ENCODE assay signal across 28 cellular contexts in the genomic region with DNA sequence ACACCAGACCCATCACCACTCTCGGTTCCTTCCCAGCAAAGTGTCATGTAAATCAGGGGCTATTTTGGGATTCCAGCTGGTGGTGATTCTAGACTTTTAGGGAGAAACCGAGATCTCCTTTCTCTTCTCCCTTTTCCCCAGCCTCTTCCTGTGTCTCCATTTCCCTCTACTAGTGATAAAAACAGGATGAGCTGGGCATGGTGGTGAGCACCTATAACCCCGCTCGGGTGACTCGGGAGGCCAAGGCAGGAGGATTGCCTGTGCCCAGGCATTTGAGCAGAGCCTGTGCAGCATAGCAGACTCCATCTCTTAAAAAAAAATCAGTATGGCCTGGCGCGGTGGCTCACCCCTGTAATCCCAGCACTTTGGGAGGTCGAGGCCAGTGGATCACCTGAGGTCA. TPM values are rescaled to one million over a fixed set of nuclear protein-coding genes. Genes with fewer than 3 reads are reported as not detected.
A peak's percentile ranks its signal among the peaks of the same experiment; 100 is the strongest.
DNase-seq lines count a peak whose midpoint lies in the region; ATAC-seq and TF ChIP-seq lines count a peak whose summit lies in the region.
"Had no signal": no experiment of that assay in that cellular context is flagged by ENCODE, and none has a peak within 500 bp of the region (broad histone marks: within the 10 kb centered on the region; RNA-seq: fewer than 3 reads in every experiment).

No MANE protein-coding gene starts in this region.

- no peaks in the 10 kb centered on the region for H3K9me2 ChIP-seq in MM.1S (replicated peaks; ENCODE audit: insufficient read depth, low read length)

- H4K20me1 ChIP-seq in MM.1S (ENCODE audit: insufficient read depth, low read length), result no peaks in the 10 kb centered on the region

- H3K36me3 ChIP-seq in MM.1S (replicated peaks; ENCODE audit: insufficient read depth, low read length), result no peaks in the 10 kb centered on the region
- H3K36me3 ChIP-seq: lower lobe of right lung, WERI-Rb-1 had no signal

- no peak overlapping the region for H3K4me3 ChIP-seq in MM.1S (ENCODE audit: low read length)
- H3K4me3 ChIP-seq: lower lobe of right lung, PC-9 had no signal

- H2AFZ ChIP-seq in MM.1S (ENCODE audit: low read length), result no peak overlapping the region
- H2AFZ ChIP-seq: PC-9 had no signal

- no peak for ATAC-seq in activated naive CD4-positive, alpha-beta T cell treated with anti-CD3 and anti-CD28 coated beads, Interleukin-2, amount 50 U/mL, for 72 hours
- no peak for ATAC-seq in natural killer cell
- ATAC-seq: lower lobe of right lung; right cardiac atrium; stimulated activated naive B cell treated with anti-CD40 and anti-IgM and Interleukin-4, amounts not matched to agents 10 μg/mL and 1 μg/mL and 100 μg/mL, for 72 hours had no signal

- intact Hi-C loops in activated naive CD4-positive, alpha-beta T cell treated with anti-CD3 and anti-CD28 coated beads for 36 hours (cut with micrococcal nuclease), result no loop called here
- intact Hi-C loops in natural killer cell (cut with micrococcal nuclease), result loop anchor here (10.0 kb wide), 1 partner anchor 86 kb away; a partner anchor contains a TSS

- H3K27ac ChIP-seq in MM.1S (ENCODE audit: low read length), result no peak overlapping the region
- H3K27ac ChIP-seq: lower lobe of right lung, PC-9, WERI-Rb-1 had no signal

- no peak overlapping the region for H3K4me2 ChIP-seq in MM.1S (ENCODE audit: low read depth, low read length)
- H3K4me2 ChIP-seq: PC-9 had no signal

- no peak for DNase-seq in activated naive CD4-positive, alpha-beta T cell treated with anti-CD3 and anti-CD28 coated beads for 36 hours
- no peak for DNase-seq in activated naive CD4-positive, alpha-beta T cell treated with anti-CD3 and anti-CD28 coated beads, Interleukin-2, amount 50 U/mL, for 72 hours (ENCODE audit: low spot score in 2 of 2)
- DNase-seq in activated CD4-positive, alpha-beta memory T cell treated with anti-CD3 and anti-CD28 coated beads, Interleukin-2, amount 10 ng/mL, durations not matched to agents 7 days and 5 days, result peak; percentile 12
- DNase-seq in natural killer cell (no peak), type B pancreatic cell (ENCODE audit: extremely low spot score, unreplicated experiment) (peak; percentile 48), GM20000 (ENCODE audit: low spot score) (no peak), MM.1S (no peak)
- DNase-seq: activated CD4-positive, alpha-beta T cell treated with anti-CD3 and anti-CD28 coated beads, Interleukin-2, amount 50 U/mL, for 4 hours; activated naive CD4-positive, alpha-beta T cell; COR-L47; effector CD4-positive, alpha-beta T cell; GDM1; lower lobe of right lung; NCI-H1092 treated with DMSO at 0.1 percent for 48 hours; NCI-H187 treated with DMSO at 0.1 percent for 48 hours; NCI-H524 treated with DMSO at 0.1 percent for 48 hours; PC-9; right cardiac atrium; Right ventricle myocardium superior; stimulated activated CD4-positive, alpha-beta T cell treated with anti-CD3 and anti-CD28 coated beads, Interleukin-4, amount 100 ng/mL, for 4 hours; stimulated activated naive B cell treated with anti-CD40 and anti-IgM and Interleukin-4, amounts not matched to agents 10 μg/mL and 1 μg/mL and 100 μg/mL, for 72 hours; WERI-Rb-1 had no signal

- no peak overlapping the region for H3K9ac ChIP-seq in MM.1S (ENCODE audit: low read length)

- no peaks in the 10 kb centered on the region for H3K4me1 ChIP-seq in MM.1S (ENCODE audit: low read length)
- H3K4me1 ChIP-seq: lower lobe of right lung had no signal

- no peak overlapping the region for H3K4me3 Mint-ChIP-seq in activated naive CD4-positive, alpha-beta T cell treated with anti-CD3 and anti-CD28 coated beads for 36 hours
- H3K4me3 Mint-ChIP-seq in activated CD4-positive, alpha-beta memory T cell treated with anti-CD3 and anti-CD28 coated beads, Interleukin-2, amount 10 ng/mL, durations not matched to agents 7 days and 5 days, result no peak overlapping the region
- H3K4me3 Mint-ChIP-seq in natural killer cell (peak overlapping the region; percentile 99), type B pancreatic cell (no peak overlapping the region)
- H3K4me3 Mint-ChIP-seq: B cell, neural crest cell had no signal

- no peak for TF ChIP-seq CTCF in natural killer cell (IDR thresholded peaks at IDR 0.05)
- TF ChIP-seq CTCF in type B pancreatic cell (conservative IDR thresholded peaks at IDR 0.05), result no peak
- TF ChIP-seq CTCF in GM20000 (IDR thresholded peaks at IDR 0.05; ENCODE audit: extremely low read depth, missing control alignments), result no peak
- TF ChIP-seq CTCF in MM.1S (IDR thresholded peaks at IDR 0.05; ENCODE audit: low read length), result no peak

- H3K27me3 Mint-ChIP-seq in activated naive CD4-positive, alpha-beta T cell treated with anti-CD3 and anti-CD28 coated beads for 36 hours (ENCODE audit: low read depth), result no peaks in the 10 kb centered on the region
- H3K27me3 Mint-ChIP-seq in activated CD4-positive, alpha-beta memory T cell treated with anti-CD3 and anti-CD28 coated beads, Interleukin-2, amount 10 ng/mL, durations not matched to agents 7 days and 5 days, result no peaks in the 10 kb centered on the region
- H3K27me3 Mint-ChIP-seq in natural killer cell (ENCODE audit: low read depth in 2 of 2) (no peaks in the 10 kb centered on the region), type B pancreatic cell (peaks cover 78% of the 10 kb centered on the region)

- H3K36me3 Mint-ChIP-seq in activated naive CD4-positive, alpha-beta T cell treated with anti-CD3 and anti-CD28 coated beads for 36 hours (ENCODE audit: low read depth), result peaks cover 78% of the 10 kb centered on the region
- peaks cover 30 to 61% of the 10 kb centered on the region in 2 donors for H3K36me3 Mint-ChIP-seq in activated naive CD4-positive, alpha-beta T cell treated with anti-CD3 and anti-CD28 coated beads, Interleukin-2, amount 50 U/mL, for 72 hours
- peaks cover 64% of the 10 kb centered on the region for H3K36me3 Mint-ChIP-seq in activated CD4-positive, alpha-beta memory T cell treated with anti-CD3 and anti-CD28 coated beads, Interleukin-2, amount 10 ng/mL, durations not matched to agents 7 days and 5 days (ENCODE audit: low read depth)
- H3K36me3 Mint-ChIP-seq in natural killer cell, result peaks cover 17% of the 10 kb centered on the region
- H3K36me3 Mint-ChIP-seq in type B pancreatic cell, result no peaks in the 10 kb centered on the region
- H3K36me3 Mint-ChIP-seq: stimulated activated naive B cell treated with anti-CD40 and anti-IgM and Interleukin-4, amounts not matched to agents 10 μg/mL and 1 μg/mL and 100 μg/mL, for 72 hours had no signal

- peaks cover 69% of the 10 kb centered on the region for H3K4me1 Mint-ChIP-seq in activated naive CD4-positive, alpha-beta T cell treated with anti-CD3 and anti-CD28 coated beads for 36 hours (ENCODE audit: low read depth)
- H3K4me1 Mint-ChIP-seq in activated CD4-positive, alpha-beta memory T cell treated with anti-CD3 and anti-CD28 coated beads, Interleukin-2, amount 10 ng/mL, durations not matched to agents 7 days and 5 days, result peaks cover 69% of the 10 kb centered on the region
- H3K4me1 Mint-ChIP-seq in natural killer cell, result peaks cover 69 to 74% of the 10 kb centered on the region in 2 donors
- peaks cover under 1% of the 10 kb centered on the region for H3K4me1 Mint-ChIP-seq in type B pancreatic cell (ENCODE audit: unreplicated experiment)
- H3K4me1 Mint-ChIP-seq: neural crest cell had no signal

- no peaks in the 10 kb centered on the region for H3K79me2 ChIP-seq in MM.1S (ENCODE audit: low read length)

- peak overlapping the region; percentile 50 for H3K27ac Mint-ChIP-seq in activated naive CD4-positive, alpha-beta T cell treated with anti-CD3 and anti-CD28 coated beads for 36 hours
- no peak overlapping the region for H3K27ac Mint-ChIP-seq in activated naive CD4-positive, alpha-beta T cell treated with anti-CD3 and anti-CD28 coated beads, Interleukin-2, amount 50 U/mL, for 72 hours
- H3K27ac Mint-ChIP-seq in activated CD4-positive, alpha-beta memory T cell treated with anti-CD3 and anti-CD28 coated beads, Interleukin-2, amount 10 ng/mL, durations not matched to agents 7 days and 5 days, result no peak overlapping the region
- H3K27ac Mint-ChIP-seq in natural killer cell (peak overlapping the region; percentile 85 to 94), type B pancreatic cell (no peak overlapping the region)
- H3K27ac Mint-ChIP-seq: B cell; stimulated activated naive B cell treated with anti-CD40 and anti-IgM and Interleukin-4, amounts not matched to agents 10 μg/mL and 1 μg/mL and 100 μg/mL, for 72 hours had no signal

- CTCF ChIA-PET in activated naive CD4-positive, alpha-beta T cell treated with anti-CD3 and anti-CD28 coated beads for 36 hours (lab: Charles Lee), result interaction anchor here (0.6 to 5.7 kb wide), 5 partner anchors 34 to 83 kb away, joined by 3 to 62 read pairs (median 3); a partner anchor contains a TSS
- CTCF ChIA-PET in activated CD4-positive, alpha-beta memory T cell treated with anti-CD3 and anti-CD28 coated beads, Interleukin-2, amount 10 ng/mL, durations not matched to agents 7 days and 5 days (lab: Charles Lee), result interaction anchor here (11.0 kb wide), 1 partner anchor 40 kb away, joined by 116 read pairs; no protein-coding TSS in a partner anchor

- POLR2A ChIA-PET in activated CD4-positive, alpha-beta memory T cell treated with anti-CD3 and anti-CD28 coated beads, Interleukin-2, amount 10 ng/mL, durations not matched to agents 7 days and 5 days (lab: Charles Lee), result interaction anchor here (19.8 kb wide), 1 partner anchor 42 kb away, joined by 463 read pairs; a partner anchor contains a TSS

- H3K9me3 Mint-ChIP-seq in activated naive CD4-positive, alpha-beta T cell treated with anti-CD3 and anti-CD28 coated beads for 36 hours, result no peaks in the 10 kb centered on the region
- H3K9me3 Mint-ChIP-seq in activated naive CD4-positive, alpha-beta T cell treated with anti-CD3 and anti-CD28 coated beads, Interleukin-2, amount 50 U/mL, for 72 hours, result no peaks in the 10 kb centered on the region
- no peaks in the 10 kb centered on the region for H3K9me3 Mint-ChIP-seq in activated CD4-positive, alpha-beta memory T cell treated with anti-CD3 and anti-CD28 coated beads, Interleukin-2, amount 10 ng/mL, durations not matched to agents 7 days and 5 days
- no peaks in the 10 kb centered on the region for H3K9me3 Mint-ChIP-seq in natural killer cell
- H3K9me3 Mint-ChIP-seq in type B pancreatic cell, result no peaks in the 10 kb centered on the region
- H3K9me3 Mint-ChIP-seq: neural crest cell; stimulated activated naive B cell treated with anti-CD40 and anti-IgM and Interleukin-4, amounts not matched to agents 10 μg/mL and 1 μg/mL and 100 μg/mL, for 72 hours had no signal

- H3F3A ChIP-seq in MM.1S (ENCODE audit: insufficient read depth, low read length), result no peaks in the 10 kb centered on the region

- H3K27me3 ChIP-seq in MM.1S (replicated peaks; ENCODE audit: insufficient read depth, low read length), result peaks cover 20% of the 10 kb centered on the region

- no peaks in the 10 kb centered on the region for H3K9me3 ChIP-seq in MM.1S (replicated peaks; ENCODE audit: insufficient read depth, low read length)
- H3K9me3 ChIP-seq: lower lobe of right lung had no signal

RNA-seq across cellular contexts. Expression of a gene that starts 6.1 kb away (rescaled TPM):
- total RNA-seq in activated naive CD4-positive, alpha-beta T cell treated with anti-CD3 and anti-CD28 coated beads for 36 hours, result 10 to 100 TPM; 50.6 to 52.3 TPM
- total RNA-seq in activated naive CD4-positive, alpha-beta T cell treated with anti-CD3 and anti-CD28 coated beads, Interleukin-2, amount 50 U/mL, for 72 hours, result 10 to 100 TPM; 39.6 to 73.5 TPM
- total RNA-seq in activated CD4-positive, alpha-beta memory T cell treated with anti-CD3 and anti-CD28 coated beads, Interleukin-2, amount 10 ng/mL, durations not matched to agents 7 days and 5 days, result 10 to 100 TPM; 58.3 to 61.1 TPM
- total RNA-seq in natural killer cell (100 to 1,000 TPM; 234 to 328 (median 257) TPM), type B pancreatic cell (ENCODE audit: low replicate concordance) (not detected in 2 replicates)
- total RNA-seq: bronchial epithelial cell, epithelial cell of proximal tubule, HT-29, kidney epithelial cell, neural crest cell, PC-9 had no signal

RNA-seq across cellular contexts. Expression of a gene that starts 45.2 kb away (rescaled TPM):
- total RNA-seq in activated naive CD4-positive, alpha-beta T cell treated with anti-CD3 and anti-CD28 coated beads for 36 hours, result 10 to 100 TPM; 19.5 to 19.7 TPM
- 10 to 100 TPM; 15.4 to 21.4 TPM for total RNA-seq in activated naive CD4-positive, alpha-beta T cell treated with anti-CD3 and anti-CD28 coated beads, Interleukin-2, amount 50 U/mL, for 72 hours
- 1 to 10 TPM; 7.0 TPM for total RNA-seq in activated CD4-positive, alpha-beta memory T cell treated with anti-CD3 and anti-CD28 coated beads, Interleukin-2, amount 10 ng/mL, durations not matched to agents 7 days and 5 days
- 10 to 100 TPM; 21.4 to 38.9 (median 37.6) TPM for total RNA-seq in natural killer cell
- total RNA-seq in type B pancreatic cell (ENCODE audit: low replicate concordance), result 10.5 and 19.7 TPM in 2 replicates

Comparison
In these comparisons a context has a peak if more than half of its experiments do, and no peak if none do; other contexts are left out.
1. H3K27ac Mint-ChIP-seq: peak in activated naive CD4-positive, alpha-beta T cell treated with anti-CD3 and anti-CD28 coated beads for 36 hours (single experiment) and natural killer cell (2 of 2); none in activated naive CD4-positive, alpha-beta T cell treated with anti-CD3 and anti-CD28 coated beads, Interleukin-2, amount 50 U/mL, for 72 hours (0 of 2), activated CD4-positive, alpha-beta memory T cell treated with anti-CD3 and anti-CD28 coated beads, Interleukin-2, amount 10 ng/mL, durations not matched to agents 7 days and 5 days (single experiment) and type B pancreatic cell (single experiment).
2. DNase-seq: peak in activated CD4-positive, alpha-beta memory T cell treated with anti-CD3 and anti-CD28 coated beads, Interleukin-2, amount 10 ng/mL, durations not matched to agents 7 days and 5 days (single experiment) and type B pancreatic cell (single experiment); none in activated naive CD4-positive, alpha-beta T cell treated with anti-CD3 and anti-CD28 coated beads for 36 hours (single experiment), activated naive CD4-positive, alpha-beta T cell treated with anti-CD3 and anti-CD28 coated beads, Interleukin-2, amount 50 U/mL, for 72 hours (0 of 2), natural killer cell (single experiment), GM20000 (single experiment) and MM.1S (single experiment).
3. RNA of a gene that starts 6.1 kb away (total RNA-seq): 234 to 328 TPM in natural killer cell, 39.6 to 73.5 TPM in activated naive CD4-positive, alpha-beta T cell treated with anti-CD3 and anti-CD28 coated beads, Interleukin-2, amount 50 U/mL, for 72 hours, 58.3 to 61.1 TPM in activated CD4-positive, alpha-beta memory T cell treated with anti-CD3 and anti-CD28 coated beads, Interleukin-2, amount 10 ng/mL, durations not matched to agents 7 days and 5 days and 50.6 to 52.3 TPM in activated naive CD4-positive, alpha-beta T cell treated with anti-CD3 and anti-CD28 coated beads for 36 hours; not detected in type B pancreatic cell; every median in the first group is over 10 times any median in the second.